ENCODE assay signal across 17 cellular contexts in the genomic region with DNA sequence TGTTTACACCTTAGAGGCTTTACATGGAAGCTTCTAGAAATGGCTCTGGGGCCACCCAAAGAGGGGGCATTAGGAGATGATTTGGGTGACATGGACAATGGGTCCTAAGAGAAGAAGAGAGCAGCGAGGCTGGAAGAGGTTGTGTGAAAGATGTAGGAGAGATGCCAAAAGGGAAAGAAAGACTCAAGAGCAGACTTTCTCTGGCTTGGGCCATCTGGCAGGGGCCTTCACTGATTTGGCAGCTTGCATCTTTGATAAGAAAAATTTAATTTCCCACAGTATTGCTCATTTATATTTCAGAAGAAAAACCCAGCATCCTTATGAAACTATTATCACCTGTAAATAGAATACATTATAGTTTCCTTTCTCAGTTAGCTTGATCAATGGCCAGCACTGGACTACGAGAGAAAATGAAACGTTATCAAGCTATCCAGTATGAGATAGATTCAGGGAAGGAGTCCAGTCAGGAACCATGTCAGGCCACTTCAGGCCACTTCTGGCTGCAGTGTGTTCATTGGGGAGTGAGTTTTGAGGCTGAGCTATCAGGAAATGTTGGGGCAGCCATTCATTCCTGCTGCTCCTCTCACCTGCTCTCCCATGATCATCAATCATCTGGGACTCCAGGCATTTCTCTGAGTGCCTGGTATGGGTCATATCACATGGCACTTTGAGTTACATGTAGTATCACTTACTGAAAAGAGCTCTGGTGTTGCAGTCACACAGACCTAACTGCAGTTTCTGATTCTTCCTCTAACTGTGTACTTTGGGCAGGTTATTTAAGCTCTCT. TPM values are rescaled to one million over a fixed set of nuclear protein-coding genes. Genes with fewer than 3 reads are reported as not detected.
DNase-seq lines count a peak whose midpoint lies in the region; ATAC-seq and TF ChIP-seq lines count a peak whose summit lies in the region.
"Had no signal": no experiment of that assay in that cellular context is flagged by ENCODE, and none has a peak within 500 bp of the region (broad histone marks: within the 10 kb centered on the region; RNA-seq: fewer than 3 reads in every experiment).

No MANE protein-coding gene starts in this region.

- no peak overlapping the region for H3K4me2 ChIP-seq in PC-3 (ENCODE audit: low read length)
- H3K4me2 ChIP-seq: BLaER1 had no signal

- no peaks in the 10 kb centered on the region for H4K20me1 ChIP-seq in PC-3 (ENCODE audit: low read length)
- H4K20me1 ChIP-seq: BLaER1 had no signal

- H3K4me1 ChIP-seq in left lung (peaks cover 7 to 13% of the 10 kb centered on the region in 2 donors), PC-3 (ENCODE audit: insufficient read depth, low read length) (peaks cover 14% of the 10 kb centered on the region)

- no peaks in the 10 kb centered on the region for H3K27me3 ChIP-seq in left lung
- no peaks in the 10 kb centered on the region for H3K27me3 ChIP-seq in PC-3 (ENCODE audit: low read length)
- no peaks in the 10 kb centered on the region for H3K27me3 ChIP-seq in WERI-Rb-1 (ENCODE audit: insufficient read depth, low read depth, severe bottlenecking)
- H3K27me3 ChIP-seq: BLaER1 had no signal

- no peaks in the 10 kb centered on the region for H3F3A ChIP-seq in PC-3 (ENCODE audit: low read length, unreplicated experiment)

- no peak overlapping the region for H3K4me3 ChIP-seq in left lung
- H3K4me3 ChIP-seq in PC-3 (ENCODE audit: low read length), result no peak overlapping the region
- no peak overlapping the region for H3K4me3 ChIP-seq in WERI-Rb-1 (ENCODE audit: low read depth, low read length)
- H3K4me3 ChIP-seq: BLaER1 had no signal

- ATAC-seq in left lung (peak; percentile 80), PC-3 (no peak)

- TF ChIP-seq CTCF in left lung (IDR thresholded peaks at IDR 0.05), result no peak
- no peak for TF ChIP-seq CTCF in PC-3 (conservative IDR thresholded peaks at IDR 0.05; ENCODE audit: low read depth, low read length)
- no peak for TF ChIP-seq CTCF in WERI-Rb-1 (IDR thresholded peaks at IDR 0.05; ENCODE audit: low read depth, low read length)
- TF ChIP-seq CTCF in GM10248 (IDR thresholded peaks at IDR 0.05; ENCODE audit: control extremely low read depth, extremely low read depth, low read depth, missing control alignments), result no peak

- peak; percentile 60 for DNase-seq in COLO668 (lab: John Stamatoyannopoulos, UW; ENCODE audit: unreplicated experiment)
- peak; percentile 26 for DNase-seq in DMS 273 treated with DMSO at 0.1 percent for 48 hours (lab: John Stamatoyannopoulos, UW)
- peak; percentile 18 for DNase-seq in NCI-H510A treated with DMSO at 0.1 percent for 48 hours (lab: John Stamatoyannopoulos, UW)
- DNase-seq in left lung, result no peak
- DNase-seq in PC-3, result no peak
- DNase-seq in WERI-Rb-1, result no peak
- no peak for DNase-seq in GM10248 (ENCODE audit: extremely low spot score)
- DNase-seq: DMS79 treated with DMSO at 0.1 percent for 48 hours, GDM1, GOT3, KBM-7, NCI-H1092 treated with DMSO at 0.1 percent for 48 hours, NCI-H1930, NCI-H774, T-helper 9 cell had no signal

- no peaks in the 10 kb centered on the region for H3K36me3 ChIP-seq in left lung
- no peaks in the 10 kb centered on the region for H3K36me3 ChIP-seq in PC-3 (ENCODE audit: low read depth, low read length)
- H3K36me3 ChIP-seq in WERI-Rb-1, result no peaks in the 10 kb centered on the region
- H3K36me3 ChIP-seq: BLaER1 had no signal

- H2AFZ ChIP-seq in PC-3 (ENCODE audit: low read length), result no peak overlapping the region

- POLR2A ChIA-PET in PC-3 (lab: Charles Lee; ENCODE audit: unreplicated experiment), result no interaction called here
- POLR2A ChIA-PET in GM10248 (lab: Yijun Ruan, JAX), result no interaction called here

- CTCF ChIA-PET in PC-3 (lab: Charles Lee), result no interaction called here
- CTCF ChIA-PET in GM10248 (lab: Yijun Ruan, JAX), result interaction anchor here (0.8 to 2.5 kb wide), 6 partner anchors 12 to 53 kb away, joined by 3 to 10 read pairs (median 6); no protein-coding TSS in a partner anchor

- intact Hi-C loops in left lung (cut with DNase I) (no loop called here), PC-3 (cut with micrococcal nuclease) (no loop called here)

- H3K9me3 ChIP-seq in left lung, result no peaks in the 10 kb centered on the region
- H3K9me3 ChIP-seq in PC-3 (ENCODE audit: low read length), result no peaks in the 10 kb centered on the region
- H3K9me3 ChIP-seq in WERI-Rb-1 (ENCODE audit: severe bottlenecking), result no peaks in the 10 kb centered on the region
- H3K9me3 ChIP-seq: BLaER1 had no signal

- BruUV-seq in PC-3 (replicated peaks; lab: Mats Ljungman, UMichigan), result no TSS peak

- H3K79me2 ChIP-seq in PC-3 (ENCODE audit: low read length), result no peaks in the 10 kb centered on the region

- no peaks in the 10 kb centered on the region for H3K9me2 ChIP-seq in PC-3 (replicated peaks; ENCODE audit: low read length)

- no peak overlapping the region for H3K27ac ChIP-seq in left lung
- no peak overlapping the region for H3K27ac ChIP-seq in PC-3 (ENCODE audit: low read length)
- H3K27ac ChIP-seq in WERI-Rb-1, result no peak overlapping the region
- H3K27ac ChIP-seq: BLaER1 had no signal

- H3K9ac ChIP-seq in PC-3 (ENCODE audit: low read length), result no peak overlapping the region
- H3K9ac ChIP-seq: BLaER1 had no signal

RNA-seq across cellular contexts. Expression of gene SCEL, which starts 10.3 kb away (rescaled TPM):
- total RNA-seq in left lung (100 to 1,000 TPM in 1 of 2 donors, 10 to 100 TPM in 1; 53.0 to 166 TPM), PC-3 (2014; rRNA removed) (3.0 and 3.5 TPM in 2 replicates)
- total RNA-seq: RPMI7951 had no signal

Comparison
In these comparisons a context has a peak if more than half of its experiments do, and no peak if none do; other contexts are left out.
1. DNase-seq: peak in COLO668 (single experiment), DMS 273 treated with DMSO at 0.1 percent for 48 hours (single experiment) and NCI-H510A treated with DMSO at 0.1 percent for 48 hours (single experiment); none in left lung (0 of 2), PC-3 (single experiment), WERI-Rb-1 (single experiment) and GM10248 (single experiment).
2. RNA of gene SCEL, which starts 10.3 kb away (total RNA-seq): 53.0 to 166 TPM in left lung; 3.0 to 3.5 TPM in PC-3; every median in the first group is over 10 times any median in the second.